Comparison of ENCODE assay signal across 21 cellular contexts in genomic region chr13:99132295-99132835, GRCh38.
A peak's percentile ranks its signal among the peaks of the same experiment; 100 is the strongest.
DNase-seq lines count a peak whose midpoint lies in the region; TF ChIP-seq lines count a peak whose summit lies in the region.
"Had no signal": no experiment of that assay in that cellular context is flagged by ENCODE, and none has a peak within 500 bp of the region (broad histone marks: within the 10 kb centered on the region; RNA-seq: fewer than 3 reads in every experiment).

No MANE protein-coding gene starts in this region.

- peak overlapping the region; percentile 65 for H2AFZ ChIP-seq in Loucy (ENCODE audit: low read length)

- intact Hi-C loops in breast epithelium (cut with DNase I; ENCODE audit: low total_unique reads), result no loop called here

- H3K9me3 ChIP-seq in BLaER1, result no peaks in the 10 kb centered on the region
- H3K9me3 ChIP-seq in Loucy (ENCODE audit: insufficient read depth, low read depth, low read length), result no peaks in the 10 kb centered on the region
- H3K9me3 ChIP-seq in breast epithelium, result no peaks in the 10 kb centered on the region
- H3K9me3 ChIP-seq: BE2C, MG63 had no signal

- TF ChIP-seq CTCF in Loucy (conservative IDR thresholded peaks at IDR 0.05; ENCODE audit: low read length) (no peak), breast epithelium (IDR thresholded peaks at IDR 0.05) (no peak)

- no peak for TF ChIP-seq POLR2A in breast epithelium (IDR thresholded peaks at IDR 0.05)

- H3K36me3 ChIP-seq in BLaER1, result no peaks in the 10 kb centered on the region
- H3K36me3 ChIP-seq in Loucy (ENCODE audit: insufficient read depth, low read length), result no peaks in the 10 kb centered on the region
- H3K36me3 ChIP-seq in breast epithelium, result no peaks in the 10 kb centered on the region
- H3K36me3 ChIP-seq: BE2C, MG63 had no signal

- DNase-seq in DMS53 (lab: John Stamatoyannopoulos, UW) (peak; percentile 46), DMS53 treated with DMSO at 0.1 percent for 48 hours (lab: John Stamatoyannopoulos, UW; ENCODE audit: unreplicated experiment) (no peak), myocyte (ENCODE audit: low read depth) (peak; percentile 75), HCEC 1CT (no peak), breast epithelium (ENCODE audit: low spot score in 2 of 2) (no peak)
- DNase-seq in stimulated activated CD4-positive, alpha-beta T cell treated with anti-CD3 and anti-CD28 coated beads, Interleukin-4, amount 100 ng/mL, for 1 hour, result no peak
- DNase-seq: BE2C; CD4-positive, CD25-positive, alpha-beta regulatory T cell; DMS79; GF-D8; Kasumi-1; MG63; NCI-H2029; NCI-H446 treated with DMSO at 0.1 percent for 48 hours; NCI-H526; SHP77 had no signal

- H3K4me1 ChIP-seq in BLaER1 (peaks cover 22% of the 10 kb centered on the region), Loucy (ENCODE audit: insufficient read depth, low read length, poor library complexity, severe bottlenecking) (peaks cover 11% of the 10 kb centered on the region), breast epithelium (no peaks in the 10 kb centered on the region)
- H3K4me1 ChIP-seq: BE2C had no signal

- no peaks in the 10 kb centered on the region for H3F3A ChIP-seq in Loucy (ENCODE audit: low read depth)

- H4K20me1 ChIP-seq in BLaER1 (no peaks in the 10 kb centered on the region), Loucy (ENCODE audit: insufficient read depth, low read length, poor library complexity, severe bottlenecking) (no peaks in the 10 kb centered on the region)

- H3K79me2 ChIP-seq in Loucy (ENCODE audit: insufficient read depth, low read length), result no peaks in the 10 kb centered on the region

- no peak overlapping the region for H3K4me3 ChIP-seq in BLaER1
- no peak overlapping the region for H3K4me3 ChIP-seq in Loucy (ENCODE audit: low read length, poor library complexity, severe bottlenecking)
- no peak overlapping the region for H3K4me3 ChIP-seq in breast epithelium
- H3K4me3 ChIP-seq: MG63 had no signal

- H3K9ac ChIP-seq in BLaER1 (no peak overlapping the region), Loucy (ENCODE audit: low read depth, low read length, poor library complexity, severe bottlenecking) (no peak overlapping the region)

- H3K9me2 ChIP-seq in Loucy (replicated peaks; ENCODE audit: low read depth, low read length), result no peaks in the 10 kb centered on the region

- H3K27me3 ChIP-seq in BLaER1 (no peaks in the 10 kb centered on the region), Loucy (ENCODE audit: insufficient read depth, low read length, poor library complexity, severe bottlenecking) (no peaks in the 10 kb centered on the region), breast epithelium (no peaks in the 10 kb centered on the region)
- H3K27me3 ChIP-seq: MG63 had no signal

- H3K4me2 ChIP-seq in BLaER1 (peak overlapping the region; percentile 54), Loucy (ENCODE audit: low read depth, low read length, poor library complexity, severe bottlenecking) (no peak overlapping the region)

- H3K27ac ChIP-seq in BLaER1 (peak overlapping the region; percentile 14; the same call in 1 of the 2 replicates), breast epithelium (no peak overlapping the region)
- H3K27ac ChIP-seq: 22Rv1, HL-60, RWPE1 had no signal

Comparison
In these comparisons a context has a peak if more than half of its experiments do, and no peak if none do; other contexts are left out.
1. DNase-seq: peak in DMS53 (single experiment) and myocyte (single experiment); none in DMS53 treated with DMSO at 0.1 percent for 48 hours (single experiment), stimulated activated CD4-positive, alpha-beta T cell treated with anti-CD3 and anti-CD28 coated beads, Interleukin-4, amount 100 ng/mL, for 1 hour (single experiment), HCEC 1CT (single experiment) and breast epithelium (0 of 2).